ENCODE assay signal across 14 cellular contexts in genomic region chr7:128145191-128145590, GRCh38.
DNase-seq lines count a peak whose midpoint lies in the region; ATAC-seq and TF ChIP-seq lines count a peak whose summit lies in the region.
"Had no signal": no experiment of that assay in that cellular context is flagged by ENCODE, and none has a peak within 500 bp of the region (broad histone marks: within the 10 kb centered on the region; RNA-seq: fewer than 3 reads in every experiment).

No MANE protein-coding gene starts in this region.

- ATAC-seq in foreskin keratinocyte (peak; percentile 27), Right ventricle myocardium inferior (no peak)
- ATAC-seq: A549 had no signal

- no peak overlapping the region for H3K9ac ChIP-seq in MM.1S (ENCODE audit: low read length)

- CTCF ChIA-PET in RWPE1 (lab: Yijun Ruan, JAX): interaction anchor here (0.7 to 0.8 kb wide), 2 partner anchors 8 to 65 kb away, joined by 3 to 4 read pairs; no protein-coding TSS in a partner anchor

- H3K27ac ChIP-seq in RWPE1: peak overlapping the region; percentile 13; the same call in 1 of the 2 replicates
- H3K27ac ChIP-seq in foreskin keratinocyte: no peak overlapping the region
- no peak overlapping the region for H3K27ac ChIP-seq in MM.1S (ENCODE audit: low read length)
- H3K27ac ChIP-seq: 22Rv1, A549, C4-2B had no signal

- no peak overlapping the region for H3K4me2 ChIP-seq in MM.1S (ENCODE audit: low read depth, low read length)
- H3K4me2 ChIP-seq: A549 had no signal

- peak; percentile 26 for DNase-seq in NCI-H2171 treated with DMSO at 0.1 percent for 48 hours (lab: John Stamatoyannopoulos, UW)
- no peak for DNase-seq in NCI-H2171 (lab: John Stamatoyannopoulos, UW)
- no peak for DNase-seq in RWPE1 (ENCODE audit: low spot score)
- peak; percentile 28 for DNase-seq in dermis blood vessel endothelial cell
- DNase-seq in foreskin keratinocyte: peak; percentile 59 to 69
- no peak for DNase-seq in Right ventricle myocardium inferior (ENCODE audit: missing footprints)
- DNase-seq in MM.1S: no peak
- DNase-seq: AML-193; Caco-2; CD4-positive, alpha-beta T cell had no signal

- H4K20me1 ChIP-seq in MM.1S (ENCODE audit: insufficient read depth, low read length): no peaks in the 10 kb centered on the region

- no peak overlapping the region for H3K4me3 ChIP-seq in MM.1S (ENCODE audit: low read length)
- H3K4me3 ChIP-seq: A549, HAP-1 had no signal

- no peaks in the 10 kb centered on the region for H3K9me2 ChIP-seq in MM.1S (replicated peaks; ENCODE audit: insufficient read depth, low read length)

- H3K9me3 ChIP-seq in MM.1S (replicated peaks; ENCODE audit: insufficient read depth, low read length): no peaks in the 10 kb centered on the region
- H3K9me3 ChIP-seq: Caco-2, HAP-1 had no signal

- TF ChIP-seq CTCF in RWPE1 (conservative IDR thresholded peaks at IDR 0.05; ENCODE audit: low read depth): no peak
- TF ChIP-seq CTCF in foreskin keratinocyte (conservative IDR thresholded peaks at IDR 0.05): no peak
- no peak for TF ChIP-seq CTCF in MM.1S (IDR thresholded peaks at IDR 0.05; ENCODE audit: low read length)

- intact Hi-C loops in Right ventricle myocardium inferior (cut with DNase I): no loop called here

- H3K27me3 ChIP-seq in foreskin keratinocyte (peaks cover 42% of the 10 kb centered on the region), MM.1S (replicated peaks; ENCODE audit: insufficient read depth, low read length) (no peaks in the 10 kb centered on the region)

- no peaks in the 10 kb centered on the region for H3F3A ChIP-seq in MM.1S (ENCODE audit: insufficient read depth, low read length)

- H3K36me3 ChIP-seq in MM.1S (replicated peaks; ENCODE audit: insufficient read depth, low read length): no peaks in the 10 kb centered on the region
- H3K36me3 ChIP-seq: HAP-1 had no signal

- POLR2A ChIA-PET in RWPE1 (lab: Yijun Ruan, JAX; ENCODE audit: low non-redundant PET): no interaction called here

- H3K4me1 ChIP-seq in foreskin keratinocyte (peaks cover 10% of the 10 kb centered on the region), MM.1S (ENCODE audit: low read length) (no peaks in the 10 kb centered on the region)
- H3K4me1 ChIP-seq: A549, Caco-2, HAP-1 had no signal

- H2AFZ ChIP-seq in MM.1S (ENCODE audit: low read length): no peak overlapping the region

- H3K79me2 ChIP-seq in MM.1S (ENCODE audit: low read length): no peaks in the 10 kb centered on the region

Comparison
In these comparisons a context has a peak if more than half of its experiments do, and no peak if none do; other contexts are left out.
1. DNase-seq: peak in NCI-H2171 treated with DMSO at 0.1 percent for 48 hours (single experiment), dermis blood vessel endothelial cell (single experiment) and foreskin keratinocyte (2 of 2); none in NCI-H2171 (single experiment), RWPE1 (single experiment), Right ventricle myocardium inferior (single experiment) and MM.1S (single experiment).